13 cellular contexts compared by ENCODE assay signal in the genomic region with DNA sequence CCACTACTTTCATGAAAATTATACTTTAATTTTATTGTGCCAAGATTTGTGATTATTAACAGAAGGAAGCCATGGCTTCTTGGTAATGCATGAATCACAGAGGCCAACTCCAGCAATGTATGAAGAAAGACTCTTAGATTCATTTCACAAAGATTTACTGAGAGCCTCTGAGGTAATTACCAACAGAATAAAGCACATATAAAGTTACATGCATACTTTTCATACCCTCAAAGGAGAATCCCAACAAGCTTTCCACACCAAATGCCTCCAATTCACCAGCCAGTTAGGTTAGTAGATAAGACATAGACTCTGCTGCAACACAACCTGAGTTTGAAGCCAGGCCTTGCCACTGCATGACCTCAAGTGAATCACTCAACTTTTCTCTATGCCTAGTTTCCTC. TPM values are rescaled to one million over a fixed set of nuclear protein-coding genes. Genes with fewer than 3 reads are reported as not detected.
DNase-seq lines count a peak whose midpoint lies in the region; ATAC-seq, FAIRE-seq and TF ChIP-seq lines count a peak whose summit lies in the region.
"Had no signal": no experiment of that assay in that cellular context is flagged by ENCODE, and none has a peak within 500 bp of the region (broad histone marks: within the 10 kb centered on the region; RNA-seq: fewer than 3 reads in every experiment).

No MANE protein-coding gene starts in this region.

- intact Hi-C loops in activated T-helper 2 cell treated with anti-CD3 and anti-CD28 coated beads, Interferon-gamma antibody, Interleukin-2, Interleukin-4, amounts not matched to agents 10 μg/mL and 5 μg/mL and 100 μg/mL, durations not matched to agents 14 hours and 24 hours and 36 hours (cut with micrococcal nuclease) = loop anchor here (10.0 kb wide), 1 partner anchor 412 kb away; no protein-coding TSS in a partner anchor
- intact Hi-C loops in right lobe of liver (cut with DNase I) = no loop called here

- no peak overlapping the region for H3K27ac ChIP-seq in right lobe of liver
- H3K27ac ChIP-seq: SK-N-MC, thoracic aorta had no signal

- peaks cover 50% of the 10 kb centered on the region for H3K36me3 Mint-ChIP-seq in activated T-helper 2 cell treated with anti-CD3 and anti-CD28 coated beads, Interferon-gamma antibody, Interleukin-2, Interleukin-4, amounts not matched to agents 10 μg/mL and 5 μg/mL and 100 μg/mL, durations not matched to agents 14 hours and 24 hours and 36 hours (ENCODE audit: low read depth)

- peaks cover 0 to 15% (median 5%) of the 10 kb centered on the region in 4 donors for H3K4me1 ChIP-seq in right lobe of liver

- H3K9me3 ChIP-seq in right lobe of liver = no peaks in the 10 kb centered on the region
- H3K9me3 ChIP-seq: thoracic aorta had no signal

- peak; percentile 45 for DNase-seq in AG20443 (ENCODE audit: low spot score)
- DNase-seq in GM04504 (ENCODE audit: low read depth) = peak; percentile 35
- no peak for DNase-seq in activated T-helper 2 cell treated with anti-CD3 and anti-CD28 coated beads, Interferon-gamma antibody, Interleukin-2, Interleukin-4, amounts not matched to agents 10 μg/mL and 5 μg/mL and 100 μg/mL, durations not matched to agents 14 hours and 24 hours and 36 hours (ENCODE audit: low spot score)
- peak; percentile 39 to 62 for DNase-seq in foreskin fibroblast
- no peak for DNase-seq in right lobe of liver
- DNase-seq in stimulated activated CD4-positive, alpha-beta T cell treated with anti-CD3 and anti-CD28 coated beads, Interleukin-4, amount 100 ng/mL, for 24 hours = no peak
- DNase-seq in H54 (ENCODE audit: insufficient read length, low spot score) = no peak
- DNase-seq: DMS153; effector memory CD8-positive, alpha-beta T cell; NCI-H187 had no signal

- peaks cover 6% of the 10 kb centered on the region for H3K9me3 Mint-ChIP-seq in activated T-helper 2 cell treated with anti-CD3 and anti-CD28 coated beads, Interferon-gamma antibody, Interleukin-2, Interleukin-4, amounts not matched to agents 10 μg/mL and 5 μg/mL and 100 μg/mL, durations not matched to agents 14 hours and 24 hours and 36 hours
- H3K9me3 Mint-ChIP-seq: effector memory CD8-positive, alpha-beta T cell had no signal

- H3K4me1 Mint-ChIP-seq in activated T-helper 2 cell treated with anti-CD3 and anti-CD28 coated beads, Interferon-gamma antibody, Interleukin-2, Interleukin-4, amounts not matched to agents 10 μg/mL and 5 μg/mL and 100 μg/mL, durations not matched to agents 14 hours and 24 hours and 36 hours (ENCODE audit: low read depth) = peaks cover 60% of the 10 kb centered on the region

- ATAC-seq in right lobe of liver = no peak
- ATAC-seq in GM19455 (IDR thresholded peaks at IDR 0.05; ENCODE audit: unreplicated experiment) = no peak
- ATAC-seq: effector memory CD8-positive, alpha-beta T cell had no signal

- peak overlapping the region; percentile 50 for H3K4me3 Mint-ChIP-seq in activated T-helper 2 cell treated with anti-CD3 and anti-CD28 coated beads, Interferon-gamma antibody, Interleukin-2, Interleukin-4, amounts not matched to agents 10 μg/mL and 5 μg/mL and 100 μg/mL, durations not matched to agents 14 hours and 24 hours and 36 hours (ENCODE audit: low read depth)
- H3K4me3 Mint-ChIP-seq: effector memory CD8-positive, alpha-beta T cell had no signal

- no peak for TF ChIP-seq CTCF in foreskin fibroblast (IDR thresholded peaks at IDR 0.05; ENCODE audit: low read depth, low read length)
- TF ChIP-seq CTCF in right lobe of liver (IDR thresholded peaks at IDR 0.05) = no peak

- no peaks in the 10 kb centered on the region for H3K27me3 Mint-ChIP-seq in activated T-helper 2 cell treated with anti-CD3 and anti-CD28 coated beads, Interferon-gamma antibody, Interleukin-2, Interleukin-4, amounts not matched to agents 10 μg/mL and 5 μg/mL and 100 μg/mL, durations not matched to agents 14 hours and 24 hours and 36 hours (ENCODE audit: low read depth)
- H3K27me3 Mint-ChIP-seq: effector memory CD8-positive, alpha-beta T cell had no signal

- no peaks in the 10 kb centered on the region for H3K27me3 ChIP-seq in right lobe of liver

- H3K27ac Mint-ChIP-seq in activated T-helper 2 cell treated with anti-CD3 and anti-CD28 coated beads, Interferon-gamma antibody, Interleukin-2, Interleukin-4, amounts not matched to agents 10 μg/mL and 5 μg/mL and 100 μg/mL, durations not matched to agents 14 hours and 24 hours and 36 hours = peak overlapping the region; percentile 83

- no peak for FAIRE-seq in H54 (lab: Jason Lieb, UNC)

- no peaks in the 10 kb centered on the region for H3K36me3 ChIP-seq in right lobe of liver
- H3K36me3 ChIP-seq: thoracic aorta had no signal

- H3K4me3 ChIP-seq in foreskin fibroblast (ENCODE audit: low read depth in 1 of 2, low read length in 2 of 2) (no peak overlapping the region), right lobe of liver (no peak overlapping the region)
- H3K4me3 ChIP-seq: SK-N-MC, thoracic aorta had no signal

- no peak for TF ChIP-seq POLR2A in right lobe of liver (IDR thresholded peaks at IDR 0.05)
- no peak for TF ChIP-seq POLR2A in H54 (IDR thresholded peaks at IDR 0.05; ENCODE audit: low read depth, low read length)

RNA-seq across cellular contexts. Expression of gene HBS1L, which starts 41.9 kb away (rescaled TPM):
- 99.2 and 102 TPM in 2 replicates for total RNA-seq in activated T-helper 2 cell treated with anti-CD3 and anti-CD28 coated beads, Interferon-gamma antibody, Interleukin-2, Interleukin-4, amounts not matched to agents 10 μg/mL and 5 μg/mL and 100 μg/mL, durations not matched to agents 14 hours and 24 hours and 36 hours
- total RNA-seq in right lobe of liver = 10 to 100 TPM; 31.8 to 47.2 (median 37.1) TPM

Comparison
In these comparisons a context has a peak if more than half of its experiments do, and no peak if none do; other contexts are left out.
1. DNase-seq: peak in AG20443 (single experiment), GM04504 (single experiment) and foreskin fibroblast (2 of 2); none in activated T-helper 2 cell treated with anti-CD3 and anti-CD28 coated beads, Interferon-gamma antibody, Interleukin-2, Interleukin-4, amounts not matched to agents 10 μg/mL and 5 μg/mL and 100 μg/mL, durations not matched to agents 14 hours and 24 hours and 36 hours (single experiment), right lobe of liver (0 of 3), stimulated activated CD4-positive, alpha-beta T cell treated with anti-CD3 and anti-CD28 coated beads, Interleukin-4, amount 100 ng/mL, for 24 hours (single experiment) and H54 (single experiment).